Comparison of ENCODE assay signal across 13 cellular contexts in genomic region chr15:67177750-67178149, GRCh38.
DNase-seq lines count a peak whose midpoint lies in the region; ATAC-seq and TF ChIP-seq lines count a peak whose summit lies in the region.
"Had no signal": no experiment of that assay in that cellular context is flagged by ENCODE, and none has a peak within 500 bp of the region (broad histone marks: within the 10 kb centered on the region; RNA-seq: fewer than 3 reads in every experiment).

No MANE protein-coding gene starts in this region.

- no peak overlapping the region for H3K4me3 Mint-ChIP-seq in activated CD4-positive, alpha-beta T cell treated with anti-CD3 and anti-CD28 coated beads for 36 hours
- no peak overlapping the region for H3K4me3 Mint-ChIP-seq in Caco-2 (ENCODE audit: unreplicated experiment)
- H3K4me3 Mint-ChIP-seq: H9 had no signal

- H3K36me3 Mint-ChIP-seq in activated CD4-positive, alpha-beta T cell treated with anti-CD3 and anti-CD28 coated beads for 36 hours (ENCODE audit: low read depth): peaks cover 31% of the 10 kb centered on the region
- H3K36me3 Mint-ChIP-seq in Caco-2 (ENCODE audit: insufficient read depth, unreplicated experiment): peaks cover 59% of the 10 kb centered on the region

- H3K4me1 ChIP-seq in ascending aorta (peaks cover 15 to 35% of the 10 kb centered on the region in 2 donors), tibial artery (peaks cover 0 to 38% (median 25%) of the 10 kb centered on the region in 4 donors), Caco-2 (peaks cover 53% of the 10 kb centered on the region)

- ATAC-seq in activated CD4-positive, alpha-beta T cell treated with anti-CD3 and anti-CD28 coated beads for 36 hours: no peak

- no peaks in the 10 kb centered on the region for H3K27me3 Mint-ChIP-seq in activated CD4-positive, alpha-beta T cell treated with anti-CD3 and anti-CD28 coated beads for 36 hours
- H3K27me3 Mint-ChIP-seq in Caco-2 (ENCODE audit: insufficient read depth, unreplicated experiment): no peaks in the 10 kb centered on the region

- peaks cover 48% of the 10 kb centered on the region for H3K4me1 Mint-ChIP-seq in activated CD4-positive, alpha-beta T cell treated with anti-CD3 and anti-CD28 coated beads for 36 hours
- H3K4me1 Mint-ChIP-seq in Caco-2 (ENCODE audit: low read depth, unreplicated experiment): peaks cover 51% of the 10 kb centered on the region

- H3K27ac ChIP-seq in ascending aorta (peak overlapping the region; percentile 48 to 51), tibial artery (no peak overlapping the region), substantia nigra (ENCODE audit: low read depth, low read length, poor library complexity, severe bottlenecking) (no peak overlapping the region)
- H3K27ac ChIP-seq: pancreas, VCaP had no signal

- CTCF ChIA-PET in activated CD4-positive, alpha-beta T cell treated with anti-CD3 and anti-CD28 coated beads for 36 hours (lab: Charles Lee): no interaction called here
- CTCF ChIA-PET in Caco-2 (lab: Charles Lee): interaction anchor here (0.7 kb wide), 1 partner anchor 27 kb away, joined by 5 read pairs; no protein-coding TSS in a partner anchor

- no peak overlapping the region for H3K27ac Mint-ChIP-seq in activated CD4-positive, alpha-beta T cell treated with anti-CD3 and anti-CD28 coated beads for 36 hours
- no peak overlapping the region for H3K27ac Mint-ChIP-seq in Caco-2 (ENCODE audit: unreplicated experiment)
- H3K27ac Mint-ChIP-seq: H9 had no signal

- H3K9me3 Mint-ChIP-seq in activated CD4-positive, alpha-beta T cell treated with anti-CD3 and anti-CD28 coated beads for 36 hours (ENCODE audit: low read depth): no peaks in the 10 kb centered on the region
- no peaks in the 10 kb centered on the region for H3K9me3 Mint-ChIP-seq in Caco-2 (ENCODE audit: unreplicated experiment)
- H3K9me3 Mint-ChIP-seq: H9 had no signal

- no peaks in the 10 kb centered on the region for H3K27me3 ChIP-seq in ascending aorta
- H3K27me3 ChIP-seq in tibial artery: no peaks in the 10 kb centered on the region
- no peaks in the 10 kb centered on the region for H3K27me3 ChIP-seq in Caco-2 (replicated peaks; ENCODE audit: control insufficient read depth, insufficient read depth, low read length)
- H3K27me3 ChIP-seq: pancreas had no signal

- no peaks in the 10 kb centered on the region for H3K9me3 ChIP-seq in ascending aorta
- H3K9me3 ChIP-seq in tibial artery: no peaks in the 10 kb centered on the region
- no peaks in the 10 kb centered on the region for H3K9me3 ChIP-seq in Caco-2
- H3K9me3 ChIP-seq: pancreas had no signal

- peak; percentile 35 for DNase-seq in activated CD4-positive, alpha-beta T cell treated with anti-CD3 and anti-CD28 coated beads for 36 hours
- DNase-seq in activated CD4-positive, alpha-beta T cell treated with anti-CD3 and anti-CD28 coated beads, Interleukin-2, amount 50 U/mL, for 4 hours: no peak
- DNase-seq in ascending aorta (ENCODE audit: low spot score in 2 of 2) (no peak), iris pigment epithelial cell (ENCODE audit: low read depth) (peak; percentile 73), tibial artery (peak; percentile 20 to 43), SW480 (ENCODE audit: low spot score) (no peak), Caco-2 (no peak), substantia nigra (lab: John Stamatoyannopoulos, UW) (no peak)
- DNase-seq: 8988T, H9, NCI-H1436 treated with DMSO at 0.1 percent for 48 hours had no signal

- intact Hi-C loops in activated CD4-positive, alpha-beta T cell treated with anti-CD3 and anti-CD28 coated beads for 36 hours (cut with DNase I, micrococcal nuclease): loop anchor here in 1 of 2 experiments (5.0 kb wide), 2 partner anchors 125 to 235 kb away; no protein-coding TSS in a partner anchor
- intact Hi-C loops in ascending aorta (cut with DNase I): no loop called here
- intact Hi-C loops in tibial artery (cut with DNase I; ENCODE audit: low total_unique reads): no loop called here
- intact Hi-C loops in Caco-2 (cut with micrococcal nuclease; ENCODE audit: unreplicated experiment): loop anchor here (1.0 to 5.0 kb wide), 4 partner anchors 27 to 130 kb away; no protein-coding TSS in a partner anchor

- no TSS peak for BruUV-seq in Caco-2 (replicated peaks; lab: Mats Ljungman, UMichigan)

- peaks cover 8 to 13% of the 10 kb centered on the region in 2 donors for H3K36me3 ChIP-seq in ascending aorta
- H3K36me3 ChIP-seq in tibial artery: peaks cover 6 to 51% (median 18%) of the 10 kb centered on the region in 3 donors
- H3K36me3 ChIP-seq in Caco-2 (ENCODE audit: control insufficient read depth, insufficient read depth, low read length): no peaks in the 10 kb centered on the region; the same call in none of the 2 replicates

- POLR2A ChIA-PET in activated CD4-positive, alpha-beta T cell treated with anti-CD3 and anti-CD28 coated beads for 36 hours (lab: Charles Lee): no interaction called here
- POLR2A ChIA-PET in Caco-2 (lab: Charles Lee): interaction anchor here (2.2 kb wide), 1 partner anchor 114 kb away, joined by 9 read pairs; no protein-coding TSS in a partner anchor

- H3K4me3 ChIP-seq in ascending aorta: no peak overlapping the region
- H3K4me3 ChIP-seq in tibial artery: no peak overlapping the region
- no peak overlapping the region for H3K4me3 ChIP-seq in Caco-2 (ENCODE audit: low read depth, low read length)
- H3K4me3 ChIP-seq: pancreas had no signal

- TF ChIP-seq CTCF in ascending aorta (IDR thresholded peaks at IDR 0.05) (no peak), tibial artery (IDR thresholded peaks at IDR 0.05) (no peak), Caco-2 (IDR thresholded peaks at IDR 0.05; ENCODE audit: insufficient read depth in 1 of 2, low read depth in 1 of 2, low read length in 1 of 2, severe bottlenecking in 1 of 2, unreplicated experiment in 1 of 2) (no peak)

Comparison
In these comparisons a context has a peak if more than half of its experiments do, and no peak if none do; other contexts are left out.
1. DNase-seq: peak in activated CD4-positive, alpha-beta T cell treated with anti-CD3 and anti-CD28 coated beads for 36 hours (single experiment), iris pigment epithelial cell (single experiment) and tibial artery (2 of 2); none in activated CD4-positive, alpha-beta T cell treated with anti-CD3 and anti-CD28 coated beads, Interleukin-2, amount 50 U/mL, for 4 hours (0 of 2), ascending aorta (0 of 2), SW480 (single experiment), Caco-2 (0 of 2) and substantia nigra (0 of 49).
2. H3K27ac ChIP-seq: peak in ascending aorta (2 of 2); none in tibial artery (0 of 2) and substantia nigra (single experiment).